In genomic region chr17:3964203-3965122, GRCh38 we compare ENCODE assay signal across 1 cellular context.
TF ChIP-seq lines count a peak whose summit lies in the region.

TSS of gene ATP2A3 (minus strand) at chr17:3964437. CDS start at chr17:3964291, 146 bp downstream.

TF ChIP-seq in H1, 55 proteins besides CTCF, POLR2A, EP300 and RAD21 (continued from another document):
- TF ChIP-seq MAX (IDR thresholded peaks at IDR 0.05): peak; percentile 12; the same call in 1 of the 2 replicates
- TF ChIP-seq HDAC2 (IDR thresholded peaks at IDR 0.05; ENCODE audit: borderline replicate concordance in 1 of 2, low read depth in 2 of 2, low read length in 2 of 2): 0 out of 4 replicates have a peak, but pooled peaks of 1 of the 2 experiments have one; percentile 28
- 0 out of 2 replicates have a peak, but pooled peaks have one; percentile 34 for TF ChIP-seq SUZ12 (IDR thresholded peaks at IDR 0.05; ENCODE audit: low read length)
- no peak for TF ChIP-seq CHD2 (IDR thresholded peaks at IDR 0.05; ENCODE audit: low read length)
- TF ChIP-seq BACH1 (IDR thresholded peaks at IDR 0.05; ENCODE audit: low read length): no peak
- peak; percentile 49 for TF ChIP-seq SRF (IDR thresholded peaks at IDR 0.05; ENCODE audit: low read depth, low read length)
- TF ChIP-seq GTF2F1 (IDR thresholded peaks at IDR 0.05; ENCODE audit: borderline replicate concordance, low read depth, low read length): no peak
- no peak for TF ChIP-seq USF2 (IDR thresholded peaks at IDR 0.05; ENCODE audit: low read length)
- TF ChIP-seq, protein P1, sequence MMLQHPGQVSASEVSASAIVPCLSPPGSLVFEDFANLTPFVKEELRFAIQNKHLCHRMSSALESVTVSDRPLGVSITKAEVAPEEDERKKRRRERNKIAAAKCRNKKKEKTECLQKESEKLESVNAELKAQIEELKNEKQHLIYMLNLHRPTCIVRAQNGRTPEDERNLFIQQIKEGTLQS (IDR thresholded peaks at IDR 0.05; ENCODE audit: insufficient read depth, low read depth, low read length): no peak
- no peak for TF ChIP-seq SP1 (IDR thresholded peaks at IDR 0.05; ENCODE audit: low read depth, low read length)
- 0 out of 2 replicates have a peak, but pooled peaks have one; percentile 47 for TF ChIP-seq KDM1A (IDR thresholded peaks at IDR 0.05; ENCODE audit: borderline replicate concordance, low read length)
- peak; percentile 62 for TF ChIP-seq KDM4A (IDR thresholded peaks at IDR 0.05; ENCODE audit: low read depth, low read length, severe bottlenecking)
- 0 out of 2 replicates have a peak, but pooled peaks have one; percentile 4 for TF ChIP-seq E2F6 (IDR thresholded peaks at IDR 0.05)
- TF ChIP-seq ZNF274 (IDR thresholded peaks at IDR 0.05; ENCODE audit: borderline replicate concordance, extremely low read depth, low read length): no peak
- no peak for TF ChIP-seq RNF2 (IDR thresholded peaks at IDR 0.05; ENCODE audit: borderline replicate concordance, low read depth, low read length, missing control alignments, poor library complexity, severe bottlenecking)
